15 cellular contexts compared by ENCODE assay signal in the genomic region with DNA sequence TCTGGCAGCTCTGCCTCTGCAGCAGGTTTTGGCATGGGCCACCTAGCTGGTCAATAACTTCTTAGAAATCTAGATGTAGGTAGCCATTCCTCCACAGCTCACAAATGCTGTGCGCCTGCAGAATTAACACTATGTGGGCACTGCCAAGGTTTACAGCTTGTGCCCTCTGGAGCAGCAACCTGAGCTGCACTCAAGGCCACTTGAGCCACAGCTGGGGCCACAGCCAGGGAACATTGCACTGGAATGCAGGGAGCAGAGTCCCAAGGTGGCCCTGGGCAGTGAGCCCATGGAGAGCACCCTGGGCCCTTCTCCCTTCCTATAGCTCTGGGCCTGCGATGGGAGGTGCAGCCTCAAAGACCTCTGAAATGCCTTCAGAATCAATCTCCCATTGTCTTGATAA.
DNase-seq lines count a peak whose midpoint lies in the region; ATAC-seq, FAIRE-seq and TF ChIP-seq lines count a peak whose summit lies in the region.
"Had no signal": no experiment of that assay in that cellular context is flagged by ENCODE, and none has a peak within 500 bp of the region (broad histone marks: within the 10 kb centered on the region; RNA-seq: fewer than 3 reads in every experiment).

No MANE protein-coding gene starts in this region.

- FAIRE-seq in small intestine (lab: Jason Lieb, UNC) = no peak

- TF ChIP-seq EP300 in upper lobe of left lung (IDR thresholded peaks at IDR 0.05) = no peak

- no peak overlapping the region for H3K4me3 ChIP-seq in small intestine (ENCODE audit: low read depth in 1 of 2, low read length in 2 of 2)
- H3K4me3 ChIP-seq in upper lobe of left lung = no peak overlapping the region
- H3K4me3 ChIP-seq: BLaER1, HAP-1 had no signal

- H3K9me3 ChIP-seq in small intestine (ENCODE audit: control insufficient read depth, low read depth) = no peaks in the 10 kb centered on the region
- no peaks in the 10 kb centered on the region for H3K9me3 ChIP-seq in upper lobe of left lung
- H3K9me3 ChIP-seq: BLaER1, HAP-1 had no signal

- ATAC-seq in left colon (peak; percentile 88), upper lobe of left lung (ENCODE audit: low FRiP score in 2 of 2) (no peak)

- TF ChIP-seq POLR2A in upper lobe of left lung (IDR thresholded peaks at IDR 0.05) = no peak

- no peak overlapping the region for H3K27ac ChIP-seq in small intestine (ENCODE audit: low read depth in 1 of 2, low read length in 1 of 2)
- H3K27ac ChIP-seq in upper lobe of left lung = no peak overlapping the region
- H3K27ac ChIP-seq: BLaER1 had no signal

- H3K4me1 ChIP-seq in small intestine (ENCODE audit: control insufficient read depth in 2 of 2, insufficient read depth in 1 of 2, low read depth in 1 of 2, low read length in 1 of 2) (no peaks in the 10 kb centered on the region), upper lobe of left lung (no peaks in the 10 kb centered on the region)
- H3K4me1 ChIP-seq: BLaER1, HAP-1 had no signal

- peak; percentile 8 for DNase-seq in activated naive CD4-positive, alpha-beta T cell treated with anti-CD3 and anti-CD28 coated beads, Interleukin-2, amount 50 U/mL, for 16 hours
- DNase-seq in activated naive CD4-positive, alpha-beta T cell treated with Interleukin-2 at 50 U/mL for 16 hours = no peak
- peak; percentile 23 to 35 for DNase-seq in left colon
- DNase-seq in small intestine = peak; percentile 68
- DNase-seq in upper lobe of left lung = peak; percentile 2 to 33
- no peak for DNase-seq in midbrain (lab: John Stamatoyannopoulos, UW)
- DNase-seq in NCI-H510A treated with DMSO at 0.1 percent for 48 hours (lab: John Stamatoyannopoulos, UW) = no peak
- DNase-seq in NCI-H2196 (lab: John Stamatoyannopoulos, UW; ENCODE audit: unreplicated experiment) = no peak
- DNase-seq: 8988T; AML-193; CD8-positive, alpha-beta memory T cell; DMS 273 treated with DMSO at 0.1 percent for 48 hours; GOT3 had no signal

- no peak for TF ChIP-seq CTCF in upper lobe of left lung (IDR thresholded peaks at IDR 0.05)

- H3K36me3 ChIP-seq in small intestine (ENCODE audit: control insufficient read depth in 2 of 2, insufficient read depth in 2 of 2, low read length in 2 of 2) (no peaks in the 10 kb centered on the region), upper lobe of left lung (no peaks in the 10 kb centered on the region)
- H3K36me3 ChIP-seq: BLaER1, HAP-1 had no signal

- 28 to 71% (median 35%) methylated on average over 2 of the region's 2 CpGs for WGBS in small intestine, 3 donors
- WGBS in upper lobe of left lung, 2 donors = 58 to 82% methylated on average over 1 to 2 of the region's 2 CpGs

- H3K27me3 ChIP-seq in small intestine (ENCODE audit: control insufficient read depth in 2 of 2, insufficient read depth in 2 of 2, low read length in 2 of 2) (no peaks in the 10 kb centered on the region), upper lobe of left lung (no peaks in the 10 kb centered on the region)
- H3K27me3 ChIP-seq: BLaER1 had no signal

- intact Hi-C loops in left colon (cut with DNase I, micrococcal nuclease) = no loop called here

Comparison
In these comparisons a context has a peak if more than half of its experiments do, and no peak if none do; other contexts are left out.
1. DNase-seq: peak in activated naive CD4-positive, alpha-beta T cell treated with anti-CD3 and anti-CD28 coated beads, Interleukin-2, amount 50 U/mL, for 16 hours (single experiment), left colon (2 of 2), small intestine (single experiment) and upper lobe of left lung (2 of 2); none in activated naive CD4-positive, alpha-beta T cell treated with Interleukin-2 at 50 U/mL for 16 hours (single experiment), midbrain (single experiment), NCI-H510A treated with DMSO at 0.1 percent for 48 hours (single experiment) and NCI-H2196 (single experiment).